In genomic region chr9:97697837-97698236, GRCh38 we compare ENCODE assay signal across 8 cellular contexts. TPM values are rescaled to one million over a fixed set of nuclear protein-coding genes. Genes with fewer than 3 reads are reported as not detected.
DNase-seq lines count a peak whose midpoint lies in the region; ATAC-seq, FAIRE-seq and TF ChIP-seq lines count a peak whose summit lies in the region.

No MANE protein-coding gene starts in this region.

- H3K27me3 Mint-ChIP-seq in activated naive CD4-positive, alpha-beta T cell treated with anti-CD3 and anti-CD28 coated beads, Interleukin-2, amount 50 U/mL, for 24 hours = peaks cover 5% of the 10 kb centered on the region
- H3K27me3 Mint-ChIP-seq in astrocyte (ENCODE audit: low read depth, unreplicated experiment) (no peaks in the 10 kb centered on the region), type B pancreatic cell (no peaks in the 10 kb centered on the region)

- H3K27me3 ChIP-seq in astrocyte (ENCODE audit: insufficient read depth, low read length) = no peaks in the 10 kb centered on the region

- peak overlapping the region; percentile 94 for H3K4me2 ChIP-seq in astrocyte (ENCODE audit: low read length)

- peak overlapping the region; percentile 97 for H2AFZ ChIP-seq in astrocyte (ENCODE audit: low read depth, low read length)

- DNase-seq in activated naive CD4-positive, alpha-beta T cell treated with Interleukin-2 at 50 U/mL for 16 hours = no peak
- no peak for DNase-seq in astrocyte (ENCODE audit: low read depth)
- no peak for DNase-seq in type B pancreatic cell (ENCODE audit: extremely low spot score, unreplicated experiment)
- DNase-seq in NCI-H2107 (lab: John Stamatoyannopoulos, UW) = no peak

- H4K20me1 ChIP-seq in astrocyte (ENCODE audit: insufficient read depth, low read length) = peaks cover 31% of the 10 kb centered on the region

- no peak for TF ChIP-seq CTCF in astrocyte (IDR thresholded peaks at IDR 0.05; ENCODE audit: insufficient read depth, low read depth, low read length)
- no peak for TF ChIP-seq CTCF in type B pancreatic cell (conservative IDR thresholded peaks at IDR 0.05)

- H3K27ac ChIP-seq in astrocyte (ENCODE audit: low read depth, low read length) (no peak overlapping the region), mesodermal cell (ENCODE audit: low read depth, low read length, severe bottlenecking) (no peak overlapping the region)

- H3K4me1 Mint-ChIP-seq in activated naive CD4-positive, alpha-beta T cell treated with anti-CD3 and anti-CD28 coated beads, Interleukin-2, amount 50 U/mL, for 24 hours = peaks cover 67% of the 10 kb centered on the region
- H3K4me1 Mint-ChIP-seq in astrocyte (ENCODE audit: low read depth, unreplicated experiment) (peaks cover 27% of the 10 kb centered on the region), type B pancreatic cell (ENCODE audit: unreplicated experiment) (peaks cover 38% of the 10 kb centered on the region)

- peak overlapping the region; percentile 85 for H3K27ac Mint-ChIP-seq in activated naive CD4-positive, alpha-beta T cell treated with anti-CD3 and anti-CD28 coated beads, Interleukin-2, amount 50 U/mL, for 24 hours
- H3K27ac Mint-ChIP-seq in astrocyte (ENCODE audit: unreplicated experiment) (no peak overlapping the region), type B pancreatic cell (peak overlapping the region; percentile 87)

- H3K4me3 ChIP-seq in astrocyte (ENCODE audit: insufficient read depth, low read depth, low read length) (peak overlapping the region; percentile 80), mesodermal cell (ENCODE audit: extremely low read depth, insufficient read depth, low read length, poor library complexity, severe bottlenecking) (peak overlapping the region; percentile 69)

- no peak for ATAC-seq in HG02884 (IDR thresholded peaks at IDR 0.05; ENCODE audit: unreplicated experiment)
- ATAC-seq in GM19463 (IDR thresholded peaks at IDR 0.05; ENCODE audit: unreplicated experiment) = no peak

- peak overlapping the region; percentile 90 for H3K9ac ChIP-seq in astrocyte (ENCODE audit: low read length)

- H3K4me3 Mint-ChIP-seq in activated naive CD4-positive, alpha-beta T cell treated with anti-CD3 and anti-CD28 coated beads, Interleukin-2, amount 50 U/mL, for 24 hours = peak overlapping the region; percentile 89
- H3K4me3 Mint-ChIP-seq in astrocyte (ENCODE audit: unreplicated experiment) (peak overlapping the region; percentile 95), type B pancreatic cell (peak overlapping the region; percentile 96)

- H3K36me3 ChIP-seq in astrocyte (ENCODE audit: insufficient read depth, low read length) (no peaks in the 10 kb centered on the region), mesodermal cell (ENCODE audit: control insufficient read depth, insufficient read depth, low read length) (no peaks in the 10 kb centered on the region)

- H3K36me3 Mint-ChIP-seq in activated naive CD4-positive, alpha-beta T cell treated with anti-CD3 and anti-CD28 coated beads, Interleukin-2, amount 50 U/mL, for 24 hours = peaks cover 2% of the 10 kb centered on the region
- H3K36me3 Mint-ChIP-seq in astrocyte (ENCODE audit: low read depth, unreplicated experiment) = no peaks in the 10 kb centered on the region
- H3K36me3 Mint-ChIP-seq in type B pancreatic cell = peaks cover 7% of the 10 kb centered on the region

- FAIRE-seq in astrocyte (lab: Jason Lieb, UNC) = no peak

- H3K4me1 ChIP-seq in astrocyte (ENCODE audit: insufficient read depth, low read length) = peaks cover 18% of the 10 kb centered on the region
- H3K4me1 ChIP-seq in mesodermal cell (ENCODE audit: control insufficient read depth, insufficient read depth, low read length, poor library complexity, severe bottlenecking) = peaks cover 6% of the 10 kb centered on the region

- 60 to 80% methylated on average over 1 of the region's 1 CpG for WGBS in mesodermal cell (ENCODE audit: insufficient coverage in 2 of 2), 2 experiments

- no peaks in the 10 kb centered on the region for H3K9me3 ChIP-seq in astrocyte (ENCODE audit: insufficient read depth, low read depth, low read length)
- no peaks in the 10 kb centered on the region for H3K9me3 ChIP-seq in mesodermal cell (ENCODE audit: control insufficient read depth, low read length)

- no peaks in the 10 kb centered on the region for H3K9me3 Mint-ChIP-seq in activated naive CD4-positive, alpha-beta T cell treated with anti-CD3 and anti-CD28 coated beads, Interleukin-2, amount 50 U/mL, for 24 hours
- H3K9me3 Mint-ChIP-seq in astrocyte (ENCODE audit: unreplicated experiment) (no peaks in the 10 kb centered on the region), type B pancreatic cell (no peaks in the 10 kb centered on the region)

- peaks cover 38% of the 10 kb centered on the region for H3K79me2 ChIP-seq in astrocyte (ENCODE audit: insufficient read depth, low read length)

RNA-seq across cellular contexts. Expression of gene XPA, which starts 0.7 kb away (rescaled TPM):
- total RNA-seq in astrocyte (7.7 and 9.8 TPM in 2 replicates), type B pancreatic cell (ENCODE audit: low replicate concordance) (11.6 and 13.7 TPM in 2 replicates)
- polyA plus RNA-seq in mesodermal cell (2013, experiment 1 of 2) = 8.1 TPM
- polyA plus RNA-seq in mesodermal cell (2013, experiment 2 of 2) = 10.3 TPM
